28 cellular contexts compared by ENCODE assay signal in the genomic region with DNA sequence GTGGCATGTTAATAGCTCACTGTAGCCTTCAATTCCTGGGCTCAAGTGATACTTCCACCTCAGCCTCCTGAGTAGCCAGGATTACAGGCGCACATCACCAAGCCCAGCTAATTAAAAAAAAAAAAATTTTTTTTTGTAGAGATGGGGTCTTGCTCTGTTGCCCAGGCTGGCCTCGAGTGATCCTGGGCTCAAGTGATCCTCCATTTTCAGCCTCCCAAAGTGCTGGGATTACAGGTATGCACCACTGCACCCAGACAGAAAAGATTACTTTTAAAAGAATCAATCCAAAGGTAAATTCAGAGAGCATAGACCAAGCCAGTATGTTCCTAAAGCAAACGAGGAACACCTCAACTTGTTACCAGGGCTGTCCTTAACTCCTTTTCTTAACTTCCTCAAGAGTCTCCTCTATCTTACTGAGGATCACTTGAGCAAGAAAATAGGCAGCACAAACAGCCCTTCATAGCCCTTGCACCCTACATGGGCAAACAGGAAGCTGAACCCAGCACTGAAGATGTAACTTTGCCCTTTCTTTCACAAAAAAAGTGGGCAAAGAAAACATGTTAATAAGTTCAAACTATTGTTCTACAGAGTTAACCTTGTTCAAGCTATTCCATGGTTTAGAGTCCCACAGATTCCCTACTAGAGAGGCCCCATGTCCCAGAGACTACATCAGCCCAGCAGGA. TPM values are rescaled to one million over a fixed set of nuclear protein-coding genes. Genes with fewer than 3 reads are reported as not detected.
DNase-seq lines count a peak whose midpoint lies in the region; ATAC-seq and TF ChIP-seq lines count a peak whose summit lies in the region.
"Had no signal": no experiment of that assay in that cellular context is flagged by ENCODE, and none has a peak within 500 bp of the region (broad histone marks: within the 10 kb centered on the region; RNA-seq: fewer than 3 reads in every experiment).

No MANE protein-coding gene starts in this region.

- ATAC-seq in left lung (peak; percentile 65), T-cell (replicated peaks in 1 of 4) (no peak), HG03280 (IDR thresholded peaks at IDR 0.05; ENCODE audit: unreplicated experiment) (no peak)
- ATAC-seq: left ventricle myocardium superior; stimulated activated memory B cell treated with anti-CD40 and anti-IgM and Interleukin-4, amounts not matched to agents 10 μg/mL and 1 μg/mL and 100 μg/mL, for 72 hours had no signal

- peaks cover 41% of the 10 kb centered on the region for H3K4me1 Mint-ChIP-seq in activated T-cell treated with anti-CD3 and anti-CD28 coated beads, Interleukin-2, amount 50 U/mL, for 24 hours (ENCODE audit: low read depth)
- H3K4me1 Mint-ChIP-seq in T-cell: peaks cover 20 to 37% (median 34%) of the 10 kb centered on the region in 3 donors

- peak overlapping the region; percentile 33 for H3K27ac Mint-ChIP-seq in activated T-cell treated with anti-CD3 and anti-CD28 coated beads, Interleukin-2, amount 50 U/mL, for 24 hours
- H3K27ac Mint-ChIP-seq in T-cell: peak overlapping the region in 1 of 2 donors; percentile 23
- H3K27ac Mint-ChIP-seq: stimulated activated memory B cell treated with anti-CD40 and anti-IgM and Interleukin-4, amounts not matched to agents 10 μg/mL and 1 μg/mL and 100 μg/mL, for 72 hours; type B pancreatic cell had no signal

- H3K27ac ChIP-seq in HL-60 (replicated peaks) (peak overlapping the region; percentile 61), left lung (peak overlapping the region in 1 of 2 donors; percentile 55)
- H3K27ac ChIP-seq: epithelial cell of prostate, prostate gland, sigmoid colon had no signal

- H3K4me1 ChIP-seq in left lung: peaks cover 0 to 61% of the 10 kb centered on the region in 2 donors

- no peaks in the 10 kb centered on the region for H3K9me3 Mint-ChIP-seq in activated T-cell treated with anti-CD3 and anti-CD28 coated beads, Interleukin-2, amount 50 U/mL, for 24 hours
- no peaks in the 10 kb centered on the region for H3K9me3 Mint-ChIP-seq in T-cell
- H3K9me3 Mint-ChIP-seq: H9; stimulated activated memory B cell treated with anti-CD40 and anti-IgM and Interleukin-4, amounts not matched to agents 10 μg/mL and 1 μg/mL and 100 μg/mL, for 72 hours; T-helper 2 cell treated with Interferon-gamma antibody and Interleukin-4, amounts not matched to agents 5 μg/mL and 100 μg/mL, for 36 hours; type B pancreatic cell had no signal

- peaks cover 0 to 52% of the 10 kb centered on the region in 2 donors for H3K36me3 ChIP-seq in left lung
- H3K36me3 ChIP-seq: prostate gland had no signal

- H3K9me3 ChIP-seq in left lung: no peaks in the 10 kb centered on the region
- H3K9me3 ChIP-seq: BLaER1 treated with 17β-estradiol and CSF1 and Interleukin-3, amounts not matched to agents 10 nM and 100 nM; prostate gland; sigmoid colon; SK-N-SH had no signal

- intact Hi-C loops in left lung (cut with DNase I): no loop called here

- no peak overlapping the region for H3K4me3 ChIP-seq in HL-60 (replicated peaks; ENCODE audit: insufficient read depth, low read length)
- H3K4me3 ChIP-seq in left lung: no peak overlapping the region
- H3K4me3 ChIP-seq: BLaER1 treated with 17β-estradiol and CSF1 and Interleukin-3, amounts not matched to agents 10 nM and 100 nM; prostate gland; sigmoid colon had no signal

- no peak for DNase-seq in activated T-cell treated with anti-CD3 and anti-CD28 coated beads, Interleukin-2, amount 50 U/mL, for 24 hours
- DNase-seq in activated T-cell treated with anti-CD3 and anti-CD28 coated beads, Interleukin-2, amount 50 U/mL, for 48 hours: no peak
- DNase-seq in HL-60 (ENCODE audit: low read depth in 1 of 2, low spot score in 1 of 2) (peak; percentile 46 to 78), OCI-M1 (lab: John Stamatoyannopoulos, UW) (peak; percentile 32), left lung (no peak), T-cell (no peak)
- DNase-seq: activated CD4-positive, CD25-positive, alpha-beta regulatory T cell; activated CD8-positive, alpha-beta memory T cell treated with anti-CD3 and anti-CD28 coated beads for 24 hours; activated naive CD4-positive, alpha-beta T cell treated with Interleukin-2 at 50 U/mL for 16 hours; anterior cingulate cortex; COR-L47; effector CD8-positive, alpha-beta T cell; GDM1; H9; left ventricle myocardium superior; NCI-H2081; NCI-H226; sigmoid colon; SK-N-SH; stimulated activated CD4-positive, alpha-beta T cell treated with anti-CD3 and anti-CD28 coated beads, Interleukin-4, amount 100 ng/mL, for 24 hours; substantia nigra had no signal

- POLR2A ChIA-PET in T-cell (lab: Charles Lee): interaction anchor here in 1 of 2 donors (0.6 kb wide), 1 partner anchor 156 kb away, joined by 3 read pairs; no protein-coding TSS in a partner anchor

- TF ChIP-seq CTCF in HL-60 (IDR thresholded peaks at IDR 0.05; ENCODE audit: insufficient read depth, low read length) (no peak), left lung (IDR thresholded peaks at IDR 0.05) (no peak)

- no peaks in the 10 kb centered on the region for H3K27me3 Mint-ChIP-seq in activated T-cell treated with anti-CD3 and anti-CD28 coated beads, Interleukin-2, amount 50 U/mL, for 24 hours
- no peaks in the 10 kb centered on the region for H3K27me3 Mint-ChIP-seq in T-cell
- H3K27me3 Mint-ChIP-seq: stimulated activated memory B cell treated with anti-CD40 and anti-IgM and Interleukin-4, amounts not matched to agents 10 μg/mL and 1 μg/mL and 100 μg/mL, for 72 hours; type B pancreatic cell had no signal

- H3K4me3 Mint-ChIP-seq in activated T-cell treated with anti-CD3 and anti-CD28 coated beads, Interleukin-2, amount 50 U/mL, for 24 hours: no peak overlapping the region
- no peak overlapping the region for H3K4me3 Mint-ChIP-seq in T-cell
- H3K4me3 Mint-ChIP-seq: H9; stimulated activated memory B cell treated with anti-CD40 and anti-IgM and Interleukin-4, amounts not matched to agents 10 μg/mL and 1 μg/mL and 100 μg/mL, for 72 hours; T-helper 2 cell treated with Interferon-gamma antibody and Interleukin-4, amounts not matched to agents 5 μg/mL and 100 μg/mL, for 36 hours; type B pancreatic cell had no signal

- CTCF ChIA-PET in T-cell (lab: Charles Lee): interaction anchor here (0.5 to 0.7 kb wide), 3 partner anchors 10 to 462 kb away, joined by 3 to 4 read pairs (median 4); no protein-coding TSS in a partner anchor

- H3K36me3 Mint-ChIP-seq in activated T-cell treated with anti-CD3 and anti-CD28 coated beads, Interleukin-2, amount 50 U/mL, for 24 hours (ENCODE audit: low read depth): peaks cover 81% of the 10 kb centered on the region
- peaks cover 26% of the 10 kb centered on the region for H3K36me3 Mint-ChIP-seq in T-cell

- H3K27me3 ChIP-seq in HL-60 (ENCODE audit: insufficient read depth, poor library complexity, severe bottlenecking): no peaks in the 10 kb centered on the region
- H3K27me3 ChIP-seq in left lung: no peaks in the 10 kb centered on the region
- H3K27me3 ChIP-seq: BLaER1 treated with 17β-estradiol and CSF1 and Interleukin-3, amounts not matched to agents 10 nM and 100 nM; sigmoid colon had no signal

RNA-seq across cellular contexts. Expression of gene CS, which starts 11.3 kb away (rescaled TPM):
- 100 to 1,000 TPM; 193 to 213 TPM for total RNA-seq in left lung
- 100 to 1,000 TPM; 135 to 166 (median 159) TPM for total RNA-seq in T-cell

RNA-seq across cellular contexts. Expression of gene COQ10A, which starts 22.1 kb away (rescaled TPM):
- total RNA-seq in left lung (10 to 100 TPM in 1 of 2 donors, 1 to 10 TPM in 1; 9.4 to 10.9 TPM), T-cell (10 to 100 TPM; 29.9 to 38.4 (median 31.9) TPM)

RNA-seq across cellular contexts. Expression of gene CNPY2, which starts 26.9 kb away (rescaled TPM):
- 100 to 1,000 TPM; 135 to 152 TPM for total RNA-seq in left lung
- 10 to 100 TPM; 52.9 to 92.8 (median 90.8) TPM for total RNA-seq in T-cell

RNA-seq across cellular contexts. Expression of gene ANKRD52, which starts 30.7 kb away (rescaled TPM):
- total RNA-seq in left lung: 10 to 100 TPM; 33.3 to 39.3 TPM
- total RNA-seq in T-cell: 10 to 100 TPM; 35.8 to 51.0 (median 43.1) TPM

RNA-seq across cellular contexts. Expression of gene PAN2, which starts 45.0 kb away (rescaled TPM):
- total RNA-seq in left lung (10 to 100 TPM; 49.9 to 58.4 TPM), T-cell (100 to 1,000 TPM; 126 to 187 (median 164) TPM)

Comparison
In these comparisons a context has a peak if more than half of its experiments do, and no peak if none do; other contexts are left out.
1. DNase-seq: peak in HL-60 (2 of 2) and OCI-M1 (single experiment); none in activated T-cell treated with anti-CD3 and anti-CD28 coated beads, Interleukin-2, amount 50 U/mL, for 24 hours (single experiment), activated T-cell treated with anti-CD3 and anti-CD28 coated beads, Interleukin-2, amount 50 U/mL, for 48 hours (0 of 2), left lung (0 of 2) and T-cell (0 of 34).